21 cellular contexts compared by ENCODE assay signal in the genomic region with DNA sequence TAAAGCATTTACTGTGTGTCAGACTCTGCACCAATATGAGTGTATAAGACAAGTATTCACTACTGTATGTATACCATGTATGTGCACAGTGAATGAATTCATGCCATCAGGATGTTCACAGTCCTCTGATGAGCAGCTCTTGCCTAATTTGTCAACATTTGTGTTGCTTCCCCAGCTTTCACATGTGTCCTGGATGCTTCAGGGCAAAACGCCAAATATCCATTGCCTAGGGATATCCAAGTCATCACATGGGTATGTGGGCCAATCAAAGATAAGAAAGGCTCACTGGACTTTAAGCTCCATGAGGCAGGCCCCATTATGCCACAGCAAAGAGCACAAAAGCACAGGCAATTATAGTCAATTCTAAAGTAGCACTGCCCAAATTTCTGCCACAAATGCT.
DNase-seq lines count a peak whose midpoint lies in the region; ATAC-seq, FAIRE-seq and TF ChIP-seq lines count a peak whose summit lies in the region.
"Had no signal": no experiment of that assay in that cellular context is flagged by ENCODE, and none has a peak within 500 bp of the region (broad histone marks: within the 10 kb centered on the region; RNA-seq: fewer than 3 reads in every experiment).

No MANE protein-coding gene starts in this region.

- TF ChIP-seq CTCF in LNCaP clone FGC (IDR thresholded peaks at IDR 0.05; ENCODE audit: control insufficient read depth, extremely low read depth, insufficient read depth) (no peak), astrocyte (IDR thresholded peaks at IDR 0.05; ENCODE audit: insufficient read depth, low read depth, low read length) (no peak)

- H3K4me3 ChIP-seq in LNCaP clone FGC (ENCODE audit: low read depth, low read length) (no peak overlapping the region), astrocyte (ENCODE audit: insufficient read depth, low read depth, low read length) (no peak overlapping the region)
- H3K4me3 ChIP-seq: adrenal gland, lung, right atrium auricular region, transverse colon had no signal

- H3K9ac ChIP-seq in astrocyte (ENCODE audit: low read length), result no peak overlapping the region

- no peaks in the 10 kb centered on the region for H3K9me3 Mint-ChIP-seq in astrocyte (ENCODE audit: unreplicated experiment)
- H3K9me3 Mint-ChIP-seq in activated CD4-positive, alpha-beta T cell treated with anti-CD3 and anti-CD28 coated beads, Interleukin-2, amount 10 ng/mL, durations not matched to agents 7 days and 5 days, result no peaks in the 10 kb centered on the region
- H3K9me3 Mint-ChIP-seq: activated CD8-positive, alpha-beta T cell treated with anti-CD3 and anti-CD28 coated beads for 36 hours; activated T-helper 1 cell treated with anti-CD3 and anti-CD28 coated beads, Interleukin-12 subunit alpha, Interleukin-12 subunit beta, Interleukin-2, Interleukin-4 antibody, amounts not matched to agents 30 ng/mL and 10 ng/mL and 1 ng/mL, durations not matched to agents 14 hours and 24 hours and 36 hours; neural crest cell had no signal

- no peaks in the 10 kb centered on the region for H3K36me3 Mint-ChIP-seq in astrocyte (ENCODE audit: low read depth, unreplicated experiment)
- no peaks in the 10 kb centered on the region for H3K36me3 Mint-ChIP-seq in activated CD4-positive, alpha-beta T cell treated with anti-CD3 and anti-CD28 coated beads, Interleukin-2, amount 10 ng/mL, durations not matched to agents 7 days and 5 days (ENCODE audit: low read depth)

- no peaks in the 10 kb centered on the region for H3K27me3 ChIP-seq in astrocyte (ENCODE audit: insufficient read depth, low read length)
- H3K27me3 ChIP-seq: adrenal gland, right atrium auricular region, transverse colon had no signal

- H3K4me2 ChIP-seq in astrocyte (ENCODE audit: low read length), result no peak overlapping the region

- no peak overlapping the region for H3K27ac ChIP-seq in astrocyte (ENCODE audit: low read depth, low read length)
- H3K27ac ChIP-seq: adrenal gland, C4-2B, right atrium auricular region, transverse colon had no signal

- no peak overlapping the region for H3K4me3 Mint-ChIP-seq in astrocyte (ENCODE audit: unreplicated experiment)
- no peak overlapping the region for H3K4me3 Mint-ChIP-seq in activated CD4-positive, alpha-beta T cell treated with anti-CD3 and anti-CD28 coated beads, Interleukin-2, amount 10 ng/mL, durations not matched to agents 7 days and 5 days
- H3K4me3 Mint-ChIP-seq: activated CD8-positive, alpha-beta T cell treated with anti-CD3 and anti-CD28 coated beads for 36 hours; activated T-helper 1 cell treated with anti-CD3 and anti-CD28 coated beads, Interleukin-12 subunit alpha, Interleukin-12 subunit beta, Interleukin-2, Interleukin-4 antibody, amounts not matched to agents 30 ng/mL and 10 ng/mL and 1 ng/mL, durations not matched to agents 14 hours and 24 hours and 36 hours; neural crest cell had no signal

- no peaks in the 10 kb centered on the region for H3K9me3 ChIP-seq in astrocyte (ENCODE audit: insufficient read depth, low read depth, low read length)
- H3K9me3 ChIP-seq: adrenal gland, right atrium auricular region, transverse colon had no signal

- no peaks in the 10 kb centered on the region for H4K20me1 ChIP-seq in astrocyte (ENCODE audit: insufficient read depth, low read length)

- no peaks in the 10 kb centered on the region for H3K36me3 ChIP-seq in astrocyte (ENCODE audit: insufficient read depth, low read length)
- H3K36me3 ChIP-seq: adrenal gland, right atrium auricular region, transverse colon had no signal

- no peak for ATAC-seq in GM19351 (IDR thresholded peaks at IDR 0.05; ENCODE audit: unreplicated experiment)
- ATAC-seq: activated CD8-positive, alpha-beta T cell treated with anti-CD3 and anti-CD28 coated beads for 36 hours; esophagus mucosa; Right ventricle myocardium inferior had no signal

- peak; percentile 78 for DNase-seq in EH (ENCODE audit: low read depth)
- DNase-seq in LNCaP clone FGC (ENCODE audit: low read depth), result peak; percentile 1
- peak; percentile 8 for DNase-seq in astrocyte (ENCODE audit: low read depth)
- peak; percentile 11 for DNase-seq in iris pigment epithelial cell (ENCODE audit: low read depth)
- DNase-seq in activated CD4-positive, alpha-beta T cell treated with anti-CD3 and anti-CD28 coated beads, Interleukin-2, amount 10 ng/mL, durations not matched to agents 7 days and 5 days, result no peak
- DNase-seq in NCI-H1694 treated with DMSO at 0.1 percent for 48 hours (lab: John Stamatoyannopoulos, UW), result no peak
- no peak for DNase-seq in HuH-7 (ENCODE audit: low spot score)
- DNase-seq: activated CD8-positive, alpha-beta T cell treated with anti-CD3 and anti-CD28 coated beads for 36 hours; adrenal gland; dermis blood vessel endothelial cell; NCI-H1048; stimulated activated CD4-positive, alpha-beta T cell treated with anti-CD3 and anti-CD28 coated beads, Interleukin-2, amount 100 ng/mL, for 48 hours; transverse colon had no signal

- H3K79me2 ChIP-seq in astrocyte (ENCODE audit: insufficient read depth, low read length), result no peaks in the 10 kb centered on the region

- H3K27ac Mint-ChIP-seq in astrocyte (ENCODE audit: unreplicated experiment), result peak overlapping the region; percentile 13
- no peak overlapping the region for H3K27ac Mint-ChIP-seq in activated CD4-positive, alpha-beta T cell treated with anti-CD3 and anti-CD28 coated beads, Interleukin-2, amount 10 ng/mL, durations not matched to agents 7 days and 5 days
- H3K27ac Mint-ChIP-seq: activated CD8-positive, alpha-beta T cell treated with anti-CD3 and anti-CD28 coated beads for 36 hours; activated T-helper 1 cell treated with anti-CD3 and anti-CD28 coated beads, Interleukin-12 subunit alpha, Interleukin-12 subunit beta, Interleukin-2, Interleukin-4 antibody, amounts not matched to agents 30 ng/mL and 10 ng/mL and 1 ng/mL, durations not matched to agents 14 hours and 24 hours and 36 hours had no signal

- no peaks in the 10 kb centered on the region for H3K27me3 Mint-ChIP-seq in astrocyte (ENCODE audit: low read depth, unreplicated experiment)
- no peaks in the 10 kb centered on the region for H3K27me3 Mint-ChIP-seq in activated CD4-positive, alpha-beta T cell treated with anti-CD3 and anti-CD28 coated beads, Interleukin-2, amount 10 ng/mL, durations not matched to agents 7 days and 5 days
- H3K27me3 Mint-ChIP-seq: activated CD8-positive, alpha-beta T cell treated with anti-CD3 and anti-CD28 coated beads for 36 hours had no signal

- no peak overlapping the region for H2AFZ ChIP-seq in astrocyte (ENCODE audit: low read depth, low read length)

- POLR2A ChIA-PET in activated CD4-positive, alpha-beta T cell treated with anti-CD3 and anti-CD28 coated beads, Interleukin-2, amount 10 ng/mL, durations not matched to agents 7 days and 5 days (lab: Charles Lee), result no interaction called here

- FAIRE-seq in astrocyte (lab: Jason Lieb, UNC), result no peak

- CTCF ChIA-PET in activated CD4-positive, alpha-beta T cell treated with anti-CD3 and anti-CD28 coated beads, Interleukin-2, amount 10 ng/mL, durations not matched to agents 7 days and 5 days (lab: Charles Lee), result no interaction called here

- H3K4me1 Mint-ChIP-seq in astrocyte (ENCODE audit: low read depth, unreplicated experiment), result peaks cover 11% of the 10 kb centered on the region
- H3K4me1 Mint-ChIP-seq in activated CD4-positive, alpha-beta T cell treated with anti-CD3 and anti-CD28 coated beads, Interleukin-2, amount 10 ng/mL, durations not matched to agents 7 days and 5 days, result no peaks in the 10 kb centered on the region
- H3K4me1 Mint-ChIP-seq: neural crest cell had no signal

- no peaks in the 10 kb centered on the region for H3K4me1 ChIP-seq in astrocyte (ENCODE audit: insufficient read depth, low read length)
- H3K4me1 ChIP-seq: adrenal gland, right atrium auricular region had no signal

Comparison
In these comparisons a context has a peak if more than half of its experiments do, and no peak if none do; other contexts are left out.
1. DNase-seq: peak in EH (single experiment), LNCaP clone FGC (single experiment), astrocyte (single experiment) and iris pigment epithelial cell (single experiment); none in activated CD4-positive, alpha-beta T cell treated with anti-CD3 and anti-CD28 coated beads, Interleukin-2, amount 10 ng/mL, durations not matched to agents 7 days and 5 days (single experiment), NCI-H1694 treated with DMSO at 0.1 percent for 48 hours (single experiment) and HuH-7 (single experiment).